ENCODE assay signal across 14 cellular contexts in genomic region chr6:110097443-110097842, GRCh38.
DNase-seq lines count a peak whose midpoint lies in the region; ATAC-seq and TF ChIP-seq lines count a peak whose summit lies in the region.
"Had no signal": no experiment of that assay in that cellular context is flagged by ENCODE, and none has a peak within 500 bp of the region (broad histone marks: within the 10 kb centered on the region; RNA-seq: fewer than 3 reads in every experiment).

No MANE protein-coding gene starts in this region.

- H3K36me3 ChIP-seq in lung (ENCODE audit: control insufficient read depth in 2 of 2, insufficient read depth in 2 of 2, low read length in 2 of 2) (no peaks in the 10 kb centered on the region), tibial artery (peaks cover 6 to 12% (median 10%) of the 10 kb centered on the region in 3 donors)
- H3K36me3 ChIP-seq: pancreas had no signal

- H3K36me3 Mint-ChIP-seq in WTC11 (peaks cover 12% of the 10 kb centered on the region), endothelial cell (ENCODE audit: low read depth, unreplicated experiment) (peaks cover 26% of the 10 kb centered on the region)

- DNase-seq in WTC11 (ENCODE audit: low spot score) (no peak), endothelial cell (ENCODE audit: low spot score) (no peak), lung (ENCODE audit: low spot score) (no peak), tibial artery (no peak), DMS79 (lab: John Stamatoyannopoulos, UW) (no peak), GM13976 (ENCODE audit: low spot score) (no peak)
- DNase-seq: activated CD4-positive, CD25-positive, alpha-beta regulatory T cell; activated naive CD4-positive, alpha-beta T cell treated with Interleukin-2 at 50 U/mL for 16 hours; mesendoderm; NCI-H2029; NCI-H526 had no signal

- H3K4me1 Mint-ChIP-seq in WTC11 (peaks cover 31% of the 10 kb centered on the region), endothelial cell (ENCODE audit: unreplicated experiment) (peaks cover 59% of the 10 kb centered on the region)

- ATAC-seq in WTC11: peak; percentile 80
- ATAC-seq in lung (ENCODE audit: insufficient read depth, low FRiP score): peak; percentile 17
- ATAC-seq in GM21423 (IDR thresholded peaks at IDR 0.05; ENCODE audit: unreplicated experiment): no peak

- POLR2A ChIA-PET in WTC11 (lab: Charles Lee): interaction anchor here (0.6 kb wide), 1 partner anchor 10 kb away, joined by 5 read pairs; no protein-coding TSS in a partner anchor

- no peaks in the 10 kb centered on the region for H3K9me3 ChIP-seq in lung (ENCODE audit: control insufficient read depth in 2 of 2, insufficient read depth in 1 of 2, low read length in 1 of 2)
- no peaks in the 10 kb centered on the region for H3K9me3 ChIP-seq in tibial artery
- H3K9me3 ChIP-seq: pancreas had no signal

- H3K27me3 ChIP-seq in lung (ENCODE audit: control insufficient read depth, insufficient read depth): no peaks in the 10 kb centered on the region
- no peaks in the 10 kb centered on the region for H3K27me3 ChIP-seq in tibial artery
- H3K27me3 ChIP-seq: pancreas had no signal

- CTCF ChIA-PET in WTC11 (lab: Charles Lee): interaction anchor here (1.1 to 2.2 kb wide), 3 partner anchors 58 to 294 kb away, joined by 3 to 8 read pairs (median 4); no protein-coding TSS in a partner anchor

- H3K9me3 Mint-ChIP-seq in WTC11: no peaks in the 10 kb centered on the region
- no peaks in the 10 kb centered on the region for H3K9me3 Mint-ChIP-seq in endothelial cell (ENCODE audit: unreplicated experiment)

- peak overlapping the region; percentile 63 for H3K27ac Mint-ChIP-seq in WTC11
- peak overlapping the region; percentile 92 for H3K27ac Mint-ChIP-seq in endothelial cell (ENCODE audit: unreplicated experiment)

- in situ Hi-C loops in GM13976 (cut with MboI; ENCODE audit: low sequenced_read_pairs, unreplicated experiment): no loop called here

- intact Hi-C loops in tibial artery (cut with DNase I; ENCODE audit: low total_unique reads): no loop called here

- TF ChIP-seq CTCF in WTC11 (IDR thresholded peaks at IDR 0.05) (no peak), endothelial cell (IDR thresholded peaks at IDR 0.05; ENCODE audit: unreplicated experiment) (no peak), lung (IDR thresholded peaks at IDR 0.05; ENCODE audit: control extremely low read depth, extremely low read depth) (no peak), tibial artery (IDR thresholded peaks at IDR 0.05) (no peak), GM13976 (IDR thresholded peaks at IDR 0.05; ENCODE audit: borderline replicate concordance, control extremely low read depth, extremely low read depth, insufficient read depth, missing control alignments) (no peak)

- H3K27ac ChIP-seq in lung (ENCODE audit: low read depth in 1 of 2, low read length in 1 of 2) (no peak overlapping the region), tibial artery (peak overlapping the region; percentile 29 to 65)
- H3K27ac ChIP-seq: C4-2B had no signal

- H3K4me3 ChIP-seq in lung (no peak overlapping the region), tibial artery (no peak overlapping the region)
- H3K4me3 ChIP-seq: pancreas had no signal

- no peaks in the 10 kb centered on the region for H3K27me3 Mint-ChIP-seq in WTC11 (ENCODE audit: low read depth)
- no peaks in the 10 kb centered on the region for H3K27me3 Mint-ChIP-seq in endothelial cell (ENCODE audit: unreplicated experiment)

- H3K4me1 ChIP-seq in lung (ENCODE audit: control insufficient read depth in 2 of 2, insufficient read depth in 2 of 2, low read length in 2 of 2): no peaks in the 10 kb centered on the region
- H3K4me1 ChIP-seq in tibial artery: peaks cover 0 to 37% (median 11%) of the 10 kb centered on the region in 4 donors

- WGBS in lung, 2 donors: 54 to 69% methylated on average over 3 of the region's 3 CpGs

- H3K4me3 Mint-ChIP-seq in WTC11 (peak overlapping the region; percentile 26), endothelial cell (ENCODE audit: unreplicated experiment) (no peak overlapping the region)

TF ChIP-seq in WTC11, 78 proteins besides CTCF, POLR2A, EP300 and RAD21:
- TF ChIP-seq ZNF532 (CRISPR knock-in tag; IDR thresholded peaks at IDR 0.05; ENCODE audit: borderline replicate concordance) (no peak), PREB (CRISPR knock-in tag; IDR thresholded peaks at IDR 0.05; ENCODE audit: borderline replicate concordance) (no peak), CDX4 (CRISPR knock-in tag; IDR thresholded peaks at IDR 0.05; ENCODE audit: borderline replicate concordance) (no peak), ZNF396 (CRISPR knock-in tag; IDR thresholded peaks at IDR 0.05; ENCODE audit: borderline replicate concordance) (no peak)

Comparison
In these comparisons a context has a peak if more than half of its experiments do, and no peak if none do; other contexts are left out.
1. H3K27ac ChIP-seq: peak in tibial artery (2 of 2); none in lung (0 of 2).